In the genomic region with DNA sequence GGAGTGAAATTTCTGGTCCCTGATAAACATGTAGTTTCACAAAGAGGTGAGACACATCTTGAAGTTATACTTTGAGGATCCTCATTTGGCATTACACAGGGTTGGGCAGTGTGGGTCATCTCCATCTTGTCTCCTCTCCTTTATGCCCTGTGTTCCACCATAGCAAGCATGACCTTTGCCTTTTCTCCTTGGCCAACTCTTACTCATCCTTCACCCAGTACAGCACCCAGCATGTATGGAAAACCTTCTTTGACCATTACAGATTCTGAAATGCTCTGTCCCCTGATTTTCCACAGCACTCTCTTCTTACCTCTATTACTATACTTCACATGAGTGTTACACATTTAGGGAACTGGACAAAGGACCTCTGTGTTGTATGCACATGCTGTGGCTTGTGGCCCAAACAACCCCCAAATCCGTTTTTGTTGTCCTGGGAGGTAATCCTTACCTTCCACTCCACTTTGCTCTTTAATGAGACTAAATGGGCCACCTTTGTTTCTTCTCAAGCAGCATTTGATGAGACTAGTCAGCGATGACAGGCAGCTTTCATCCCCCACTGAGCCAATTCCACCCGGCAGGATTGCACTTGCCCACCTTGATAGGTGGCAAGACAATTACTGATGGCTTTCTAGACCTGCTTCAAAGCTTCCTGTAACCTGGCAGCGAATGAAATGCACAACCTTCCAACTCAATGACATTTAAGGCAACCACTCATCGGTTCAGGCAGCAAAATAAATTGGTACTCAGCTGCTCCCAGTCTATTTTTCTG, we compare ENCODE assay signal across 24 cellular contexts.
A peak's percentile ranks its signal among the peaks of the same experiment; 100 is the strongest.
DNase-seq lines count a peak whose midpoint lies in the region; FAIRE-seq and TF ChIP-seq lines count a peak whose summit lies in the region.
"Had no signal": no experiment of that assay in that cellular context is flagged by ENCODE, and none has a peak within 500 bp of the region (broad histone marks: within the 10 kb centered on the region; RNA-seq: fewer than 3 reads in every experiment).

No MANE protein-coding gene starts in this region.

- no peak for DNase-seq in HTR-8/SVneo (ENCODE audit: insufficient read length, low spot score)
- DNase-seq in NCI-H187 treated with DMSO at 0.1 percent for 48 hours (lab: John Stamatoyannopoulos, UW), result peak; percentile 75
- DNase-seq in SK-MEL-5 (ENCODE audit: low read depth, low spot score), result peak; percentile 34
- no peak for DNase-seq in mesendoderm
- no peak for DNase-seq in posterior cingulate gyrus
- DNase-seq in epidermal melanocyte (ENCODE audit: insufficient read length, low spot score), result no peak
- DNase-seq in GM12891 (ENCODE audit: insufficient read length, low spot score), result no peak
- DNase-seq in globus pallidus (ENCODE audit: low spot score), result no peak
- DNase-seq: activated CD4-positive, alpha-beta memory T cell treated with anti-CD3 and anti-CD28 coated beads for 36 hours; activated gamma-delta T cell treated with Interleukin-2 at 50 U/mL for 16 hours; activated T-cell treated with anti-CD3 and anti-CD28 coated beads for 4 hours; adrenal gland; foreskin melanocyte; natural killer cell; NCI-H446 treated with DMSO at 0.1 percent for 48 hours; SK-N-SH; stimulated activated CD4-positive, alpha-beta T cell treated with anti-CD3 and anti-CD28 coated beads, Interleukin-2, amount 100 ng/mL, for 24 hours; stimulated activated naive CD4-positive, alpha-beta T cell treated with Interleukin-2 at 50 U/mL for 16 hours had no signal

- H3K56ac ChIP-seq in mesendoderm (ENCODE audit: low read length), result peak overlapping the region; percentile 39

- H3K4me3 ChIP-seq in mesendoderm (ENCODE audit: low read length), result no peak overlapping the region
- H3K4me3 ChIP-seq: adrenal gland, cardiac muscle cell, prostate gland, skin epidermis had no signal

- H3K4ac ChIP-seq in mesendoderm (ENCODE audit: low read depth, low read length), result no peak overlapping the region

- no peak overlapping the region for H3K9ac ChIP-seq in mesendoderm (ENCODE audit: low read length)
- H3K9ac ChIP-seq: KMS-11, SK-N-SH had no signal

- no peak overlapping the region for H2BK15ac ChIP-seq in mesendoderm (replicated peaks; ENCODE audit: low read depth)

- H3K27ac ChIP-seq in mesendoderm (ENCODE audit: low read depth, low read length), result no peak overlapping the region
- H3K27ac ChIP-seq: adrenal gland, C4-2B, cardiac muscle cell, KMS-11, prostate gland had no signal

- no peaks in the 10 kb centered on the region for H3K36me3 ChIP-seq in mesendoderm (ENCODE audit: control insufficient read depth, insufficient read depth, low read length)
- H3K36me3 ChIP-seq: adrenal gland, cardiac muscle cell, prostate gland had no signal

- in situ Hi-C loops in SK-MEL-5 (cut with HindIII; ENCODE audit: low pct_unique_long_range_greater_than_20kb, low sequenced_read_pairs), result no loop called here

- FAIRE-seq in HTR-8/SVneo (lab: Jason Lieb, UNC) (peak; percentile 20), GM12891 (lab: Jason Lieb, UNC) (no peak)
- FAIRE-seq: D721Med had no signal

- H3K18ac ChIP-seq in mesendoderm (ENCODE audit: low read length), result peak overlapping the region; percentile 65

- H2BK120ac ChIP-seq in mesendoderm (ENCODE audit: low read depth, low read length), result no peak overlapping the region

- WGBS in mesendoderm (ENCODE audit: extremely low coverage, insufficient coverage, low lambda C conversion rate), result no CpG with 5 or more reads among the region's 5 CpGs

- H3K79me2 ChIP-seq in mesendoderm (ENCODE audit: control insufficient read depth, insufficient read depth, low read length), result no peaks in the 10 kb centered on the region

- no peak overlapping the region for H2AK5ac ChIP-seq in mesendoderm (ENCODE audit: low read length)

- no peak overlapping the region for H2BK5ac ChIP-seq in mesendoderm (ENCODE audit: low read length)

- no peak overlapping the region for H3K4me2 ChIP-seq in mesendoderm (ENCODE audit: low read length)
- H3K4me2 ChIP-seq: KMS-11 had no signal

- peaks cover 12% of the 10 kb centered on the region for H3K4me1 ChIP-seq in mesendoderm (ENCODE audit: control insufficient read depth, low read depth, low read length)
- H3K4me1 ChIP-seq: prostate gland had no signal

- H4K8ac ChIP-seq in mesendoderm (ENCODE audit: low read depth, low read length), result no peak overlapping the region

- no peaks in the 10 kb centered on the region for H3K27me3 ChIP-seq in mesendoderm (ENCODE audit: insufficient read depth, low read length, poor library complexity)
- H3K27me3 ChIP-seq: adrenal gland had no signal

- H4K5ac ChIP-seq in mesendoderm (ENCODE audit: low read length), result no peak overlapping the region

- intact Hi-C loops in posterior cingulate gyrus (cut with DNase I), result loop anchor here (10.0 kb wide), 1 partner anchor 85 kb away; no protein-coding TSS in a partner anchor

- no peak overlapping the region for H3K23ac ChIP-seq in mesendoderm (ENCODE audit: low read length)

- no peaks in the 10 kb centered on the region for H3K79me1 ChIP-seq in mesendoderm (ENCODE audit: low read length)

- no peak for TF ChIP-seq POLR2A in GM12891 (IDR thresholded peaks at IDR 0.05; ENCODE audit: low read depth, low read length)

TF ChIP-seq in GM12891, 5 proteins besides CTCF, POLR2A, EP300 and RAD21:
- TF ChIP-seq POLR2AphosphoS5 (IDR thresholded peaks at IDR 0.05; ENCODE audit: low read depth, low read length) (no peak), PAX5 (IDR thresholded peaks at IDR 0.05; ENCODE audit: insufficient read depth, low read length, severe bottlenecking) (no peak), POU2F2 (IDR thresholded peaks at IDR 0.05; ENCODE audit: low read depth, low read length) (no peak), TAF1 (IDR thresholded peaks at IDR 0.05; ENCODE audit: low read depth, low read length) (no peak), SPI1 (IDR thresholded peaks at IDR 0.05; ENCODE audit: low read depth, low read length) (no peak)
TF ChIP-seq in GM12891: peak in this region for 0.

Comparison
In these comparisons a context has a peak if more than half of its experiments do, and no peak if none do; other contexts are left out.
1. DNase-seq: peak in NCI-H187 treated with DMSO at 0.1 percent for 48 hours (single experiment) and SK-MEL-5 (single experiment); none in HTR-8/SVneo (single experiment), mesendoderm (single experiment), posterior cingulate gyrus (0 of 10), epidermal melanocyte (single experiment), GM12891 (single experiment) and globus pallidus (single experiment).